Comparison of ENCODE assay signal across 20 cellular contexts in genomic region chr21:46379691-46380090, GRCh38.
"Had no signal": no experiment of that assay in that cellular context is flagged by ENCODE, and none has a peak within 500 bp of the region (broad histone marks: within the 10 kb centered on the region; RNA-seq: fewer than 3 reads in every experiment).

No MANE protein-coding gene starts in this region.

- H3K36me3 ChIP-seq: right lobe of liver had no signal

- H3K4me1 ChIP-seq: gastroesophageal sphincter, parathyroid adenoma, right lobe of liver, stomach, tibial nerve, vagina had no signal

- H3K4me3 Mint-ChIP-seq: activated T-cell treated with anti-CD3 and anti-CD28 coated beads, Interleukin-2, amount 50 U/mL, for 4 hours; natural killer cell treated with Interleukin-12 subunit alpha and Interleukin-12 subunit beta and Interleukin-15 and Interleukin-18, amount 100 ng/mL, for 72 hours; stimulated activated memory B cell treated with anti-CD40 and anti-IgM and Interleukin-4, amounts not matched to agents 10 μg/mL and 1 μg/mL and 100 μg/mL, for 72 hours; T-helper 2 cell treated with Interferon-gamma antibody and Interleukin-4, amounts not matched to agents 5 μg/mL and 100 μg/mL, for 36 hours had no signal

- H2AFZ ChIP-seq: parathyroid adenoma had no signal

- ATAC-seq: activated T-cell treated with anti-CD3 and anti-CD28 coated beads, Interleukin-2, amount 50 U/mL, for 4 hours; gastroesophageal sphincter; heart left ventricle; natural killer cell treated with Interleukin-12 subunit alpha and Interleukin-12 subunit beta and Interleukin-15 and Interleukin-18, amount 100 ng/mL, for 72 hours; stimulated activated memory B cell treated with anti-CD40 and anti-IgM and Interleukin-4, amounts not matched to agents 10 μg/mL and 1 μg/mL and 100 μg/mL, for 72 hours had no signal

- DNase-seq: activated naive CD4-positive, alpha-beta T cell treated with Interleukin-2 at 50 U/mL for 16 hours; activated T-cell treated with anti-CD3 and anti-CD28 coated beads, Interleukin-2, amount 50 U/mL, for 4 hours; amygdala; cerebellar nuclear complex; esophagus squamous epithelium; heart left ventricle; right lobe of liver; small intestine; stimulated activated CD4-positive, alpha-beta T cell treated with anti-CD3 and anti-CD28 coated beads, Interleukin-15, amount 100 ng/mL, for 24 hours; stomach had no signal

- H3K27me3 Mint-ChIP-seq: natural killer cell treated with Interleukin-12 subunit alpha and Interleukin-12 subunit beta and Interleukin-15 and Interleukin-18, amount 100 ng/mL, for 72 hours; stimulated activated memory B cell treated with anti-CD40 and anti-IgM and Interleukin-4, amounts not matched to agents 10 μg/mL and 1 μg/mL and 100 μg/mL, for 72 hours had no signal

- H3K27me3 ChIP-seq: esophagus squamous epithelium, gastroesophageal sphincter, heart left ventricle, neutrophil, right lobe of liver, stomach, suprapubic skin, tibial nerve, vagina had no signal

- H3K9ac ChIP-seq: parathyroid adenoma had no signal

- H3K4me3 ChIP-seq: coronary artery, esophagus squamous epithelium, gastroesophageal sphincter, heart left ventricle, right lobe of liver, stomach, suprapubic skin, tibial nerve, vagina had no signal

- H3K9me3 Mint-ChIP-seq: activated T-cell treated with anti-CD3 and anti-CD28 coated beads, Interleukin-2, amount 50 U/mL, for 4 hours had no signal

- H3K27ac Mint-ChIP-seq: natural killer cell treated with Interleukin-12 subunit alpha and Interleukin-12 subunit beta and Interleukin-15 and Interleukin-18, amount 100 ng/mL, for 72 hours; stimulated activated memory B cell treated with anti-CD40 and anti-IgM and Interleukin-4, amounts not matched to agents 10 μg/mL and 1 μg/mL and 100 μg/mL, for 72 hours; T-helper 2 cell treated with Interferon-gamma antibody and Interleukin-4, amounts not matched to agents 5 μg/mL and 100 μg/mL, for 36 hours had no signal

- H3K9me3 ChIP-seq: gastroesophageal sphincter, heart left ventricle, neutrophil, right lobe of liver, stomach, suprapubic skin, vagina had no signal

- H3K27ac ChIP-seq: coronary artery, esophagus squamous epithelium, gastroesophageal sphincter, heart left ventricle, neutrophil, parathyroid adenoma, right lobe of liver, stomach, suprapubic skin, tibial nerve, vagina had no signal
